9 cellular contexts compared by ENCODE assay signal in genomic region chr5:14364576-14365472, GRCh38.
DNase-seq lines count a peak whose midpoint lies in the region; ATAC-seq, FAIRE-seq and TF ChIP-seq lines count a peak whose summit lies in the region.
"Had no signal": no experiment of that assay in that cellular context is flagged by ENCODE, and none has a peak within 500 bp of the region (broad histone marks: within the 10 kb centered on the region; RNA-seq: fewer than 3 reads in every experiment).

No MANE protein-coding gene starts in this region.

- 87% methylated on average over 12 of the region's 12 CpGs for WGBS in GM12878 (ENCODE audit: insufficient coverage, insufficient replicate concordance, low lambda C conversion rate, missing lambda C conversion rate)

- POLR2A ChIA-PET in GM12878 (lab: Charles Lee) = no interaction called here
- POLR2A ChIA-PET in naive thymus-derived CD8-positive, alpha-beta T cell (lab: Charles Lee) = interaction anchor here (2.2 kb wide), 1 partner anchor 284 kb away, joined by 7 read pairs; no protein-coding TSS in a partner anchor

- H3K9me3 Mint-ChIP-seq in naive thymus-derived CD8-positive, alpha-beta T cell = no peaks in the 10 kb centered on the region
- H3K9me3 Mint-ChIP-seq: naive B cell had no signal

- H3K4me1 Mint-ChIP-seq in naive thymus-derived CD8-positive, alpha-beta T cell = peaks cover 20 to 51% (median 48%) of the 10 kb centered on the region in 4 donors

- H3K27ac Mint-ChIP-seq in naive thymus-derived CD8-positive, alpha-beta T cell = peak overlapping the region in 6 of 10 donors; percentile 2 to 87 (median 63)

- RAD21 ChIA-PET in GM12878 (lab: Charles Lee; ENCODE audit: unreplicated experiment) = interaction anchor here (0.6 kb wide), 1 partner anchor 351 kb away, joined by 3 read pairs; no protein-coding TSS in a partner anchor

- peak; percentile 49; the same call in 2 of the 3 replicates for ATAC-seq in GM12878
- ATAC-seq in naive thymus-derived CD8-positive, alpha-beta T cell = no peak
- ATAC-seq in HG02610 (IDR thresholded peaks at IDR 0.05; ENCODE audit: unreplicated experiment) = no peak
- no peak for ATAC-seq in GM18868 (IDR thresholded peaks at IDR 0.05; ENCODE audit: unreplicated experiment)
- no peak for ATAC-seq in GM21423 (IDR thresholded peaks at IDR 0.05; ENCODE audit: unreplicated experiment)

- TF ChIP-seq CTCF in GM12865 (IDR thresholded peaks at IDR 0.05; ENCODE audit: insufficient read depth, low read depth, low read length, missing control alignments) (peak; percentile 51), GM12878 (IDR thresholded peaks at IDR 0.05 in 2 of 3, conservative IDR thresholded peaks at IDR 0.05 in 1 of 3; ENCODE audit: control insufficient read depth in 2 of 3, extremely low read depth in 1 of 3, insufficient read depth in 1 of 3, low read depth in 3 of 3, low read length in 3 of 3) (peak; percentile 40 to 70 (median 46))

- H3K4me3 ChIP-seq in GM12865 (ENCODE audit: low read depth, low read length) (no peak overlapping the region), GM12878 (no peak overlapping the region)

- no peak overlapping the region for H2AFZ ChIP-seq in GM12878 (ENCODE audit: control insufficient read depth, low read depth, low read length)

- peak overlapping the region in 8 of 10 donors; percentile 11 to 75 (median 30) for H3K4me3 Mint-ChIP-seq in naive thymus-derived CD8-positive, alpha-beta T cell
- H3K4me3 Mint-ChIP-seq: naive B cell had no signal

- DNase-seq in GM12865 (ENCODE audit: low read depth) = no peak
- DNase-seq in NCI-H146 (lab: John Stamatoyannopoulos, UW) = peak; percentile 51
- DNase-seq in GM12878 (ENCODE audit: low read depth, low spot score) = no peak
- DNase-seq in naive thymus-derived CD8-positive, alpha-beta T cell = no peak
- no peak for DNase-seq in OCI-M1 (lab: John Stamatoyannopoulos, UW)
- DNase-seq: naive B cell had no signal

- SMC1A ChIA-PET in GM12878 (lab: Charles Lee; ENCODE audit: uncharacterized antibody, unreplicated experiment) = interaction anchor here (1.1 kb wide), 1 partner anchor 284 kb away, joined by 4 read pairs; no protein-coding TSS in a partner anchor

- no peaks in the 10 kb centered on the region for H3K36me3 Mint-ChIP-seq in naive thymus-derived CD8-positive, alpha-beta T cell

- in situ Hi-C loops in GM12878 (cut with MboI) = loop anchor here (25.0 kb wide), 2 partner anchors 378 to 647 kb away; no protein-coding TSS in a partner anchor

- no peaks in the 10 kb centered on the region for H3K27me3 ChIP-seq in GM12878 (replicated peaks in 1 of 2; ENCODE audit: control insufficient read depth in 2 of 2, insufficient read depth in 2 of 2, low read length in 1 of 2)

- TF ChIP-seq POLR2A in GM12878 (IDR thresholded peaks at IDR 0.05; ENCODE audit: low read depth, low read length) = no peak

- TF ChIP-seq EP300 in GM12878 (IDR thresholded peaks at IDR 0.05; ENCODE audit: borderline replicate concordance in 1 of 2, control insufficient read depth in 1 of 2, low read depth in 2 of 2, low read length in 2 of 2) = no peak

- no peaks in the 10 kb centered on the region for H4K20me1 ChIP-seq in GM12878 (ENCODE audit: control insufficient read depth, insufficient read depth)

- H3K4me2 ChIP-seq in GM12878 (ENCODE audit: control insufficient read depth, insufficient read depth) = no peak overlapping the region

- peaks cover 39 to 64% of the 10 kb centered on the region in 2 experiments for H3K36me3 ChIP-seq in GM12878 (ENCODE audit: control insufficient read depth in 2 of 2, insufficient read depth in 2 of 2, low read length in 1 of 2)

- no peaks in the 10 kb centered on the region for H3K9me3 ChIP-seq in GM12878 (replicated peaks; ENCODE audit: control insufficient read depth, insufficient read depth, low read length)

- intact Hi-C loops in GM12878 (cut with micrococcal nuclease; ENCODE audit: unreplicated experiment) = no loop called here

- H3K79me2 ChIP-seq in GM12878 (ENCODE audit: control insufficient read depth, insufficient read depth, low read length) = no peaks in the 10 kb centered on the region

- H3K9ac ChIP-seq in GM12878 (ENCODE audit: control insufficient read depth, insufficient read depth, low read length) = no peak overlapping the region

- peak; percentile 38 for TF ChIP-seq RAD21 in GM12878 (IDR thresholded peaks at IDR 0.05; ENCODE audit: insufficient read depth, low read depth, low read length)

- no TSS peak for BruUV-seq in GM12878 (replicated peaks; lab: Mats Ljungman, UMichigan)

- peak; percentile 66 for FAIRE-seq in GM12878 (lab: Jason Lieb, UNC)

- no peaks in the 10 kb centered on the region for H3K27me3 Mint-ChIP-seq in naive thymus-derived CD8-positive, alpha-beta T cell
- H3K27me3 Mint-ChIP-seq: naive B cell had no signal

- no peak overlapping the region for H3K27ac ChIP-seq in GM12878 (ENCODE audit: control insufficient read depth, insufficient read depth)

- no peaks in the 10 kb centered on the region for H3K4me1 ChIP-seq in GM12878 (ENCODE audit: control insufficient read depth, insufficient read depth, low read length)

- CTCF ChIA-PET in GM12878 (lab: Yijun Ruan, JAX) = interaction anchor here (0.7 to 4.5 kb wide), 20 partner anchors 10 to 372 kb away, joined by 3 to 34 read pairs (median 3); no protein-coding TSS in a partner anchor

TF ChIP-seq in GM12878, 131 proteins besides CTCF, POLR2A, EP300 and RAD21:
- TF ChIP-seq TCF3 (IDR thresholded peaks at IDR 0.05; ENCODE audit: borderline replicate concordance, insufficient read depth, low read depth, low read length) (0 out of 2 replicates have a peak, but pooled peaks have one; percentile 48), SIN3A (IDR thresholded peaks at IDR 0.05; ENCODE audit: low read depth, low read length) (no peak), RELA (IDR thresholded peaks at IDR 0.05; ENCODE audit: borderline replicate concordance, partially characterized antibody) (no peak), SMC3 (IDR thresholded peaks at IDR 0.05; ENCODE audit: borderline replicate concordance, low read length) (peak; percentile 47)
